ENCODE assay signal across 31 cellular contexts in genomic region chr5:6459896-6460295, GRCh38. TPM values are rescaled to one million over a fixed set of nuclear protein-coding genes. Genes with fewer than 3 reads are reported as not detected.
"Had no signal": no experiment of that assay in that cellular context is flagged by ENCODE, and none has a peak within 500 bp of the region (broad histone marks: within the 10 kb centered on the region; RNA-seq: fewer than 3 reads in every experiment).

No MANE protein-coding gene starts in this region.

- H3K4me1 ChIP-seq: gastroesophageal sphincter, lower lobe of right lung, pancreas, suprapubic skin, transverse colon, upper lobe of right lung, vagina had no signal

- H3K9me3 Mint-ChIP-seq: dendritic cell treated with granulocyte-macrophage colony-stimulating factor and Interleukin-4, amounts not matched to agents 40 ng/mL and 50 ng/mL, for 4 days; endodermal cell; natural killer cell; stimulated activated naive CD8-positive, alpha-beta T cell treated with anti-CD3 and anti-CD28 coated beads, Interleukin-15, amount 100 ng/mL, for 72 hours had no signal

- H3K27ac ChIP-seq: epithelial cell of prostate, gastroesophageal sphincter, heart right ventricle, lower lobe of right lung, pancreas, right atrium auricular region, suprapubic skin, transverse colon, upper lobe of right lung, vagina had no signal

- H3K9me3 ChIP-seq: gastroesophageal sphincter, heart right ventricle, lower lobe of right lung, pancreas, right atrium auricular region, suprapubic skin, transverse colon, upper lobe of right lung, vagina had no signal

- H3K4me3 ChIP-seq: gastroesophageal sphincter, heart right ventricle, lower lobe of right lung, pancreas, right atrium auricular region, smooth muscle cell, suprapubic skin, transverse colon, upper lobe of right lung, vagina had no signal

- H3K36me3 ChIP-seq: gastroesophageal sphincter, heart right ventricle, lower lobe of right lung, pancreas, right atrium auricular region, suprapubic skin, transverse colon, upper lobe of right lung, vagina had no signal

- H3K27ac Mint-ChIP-seq: dendritic cell treated with granulocyte-macrophage colony-stimulating factor and Interleukin-4, amounts not matched to agents 40 ng/mL and 50 ng/mL, for 4 days; endodermal cell; natural killer cell; progenitor cell of endocrine pancreas; stimulated activated naive CD8-positive, alpha-beta T cell treated with anti-CD3 and anti-CD28 coated beads, Interleukin-15, amount 100 ng/mL, for 72 hours had no signal

- H3K36me3 Mint-ChIP-seq: natural killer cell had no signal

- ATAC-seq: esophagus mucosa; gastroesophageal sphincter; heart right ventricle; left colon; left ventricle myocardium superior; lower lobe of right lung; natural killer cell; pancreas; sciatic nerve; stimulated activated naive CD8-positive, alpha-beta T cell treated with anti-CD3 and anti-CD28 coated beads, Interleukin-15, amount 100 ng/mL, for 72 hours; upper lobe of right lung had no signal

- DNase-seq: effector CD8-positive, alpha-beta T cell; endodermal cell; foreskin fibroblast; heart right ventricle; hippocampal formation; kidney glomerular epithelial cell; left colon; left ventricle myocardium superior; lower lobe of right lung; natural killer cell; occipital lobe; pancreas; stimulated activated CD4-positive, alpha-beta T cell treated with anti-CD3 and anti-CD28 coated beads, Interleukin-12 subunit alpha, Interleukin-12 subunit beta, amount 100 ng/mL, for 4 hours; stimulated activated CD4-positive, alpha-beta T cell treated with anti-CD3 and anti-CD28 coated beads, Interleukin-1b, Interleukin-23, amount 100 ng/mL, for 48 hours; stimulated activated CD4-positive, alpha-beta T cell treated with anti-CD3 and anti-CD28 coated beads, Interleukin-4, amount 100 ng/mL, for 1 hour; stimulated activated CD8-positive, alpha-beta memory T cell treated with anti-CD3 and anti-CD28 coated beads, Interleukin-4, amount 100 ng/mL, for 48 hours; stimulated activated naive CD4-positive, alpha-beta T cell; stimulated activated naive CD8-positive, alpha-beta T cell treated with anti-CD3 and anti-CD28 coated beads, Interleukin-15, amount 100 ng/mL, for 72 hours; transverse colon; upper lobe of right lung had no signal

- H3K4me1 Mint-ChIP-seq: endodermal cell; natural killer cell; stimulated activated naive CD8-positive, alpha-beta T cell treated with anti-CD3 and anti-CD28 coated beads, Interleukin-15, amount 100 ng/mL, for 72 hours had no signal

- H3K4me3 Mint-ChIP-seq: dendritic cell treated with granulocyte-macrophage colony-stimulating factor and Interleukin-4, amounts not matched to agents 40 ng/mL and 50 ng/mL, for 4 days; endodermal cell; natural killer cell; stimulated activated naive CD8-positive, alpha-beta T cell treated with anti-CD3 and anti-CD28 coated beads, Interleukin-15, amount 100 ng/mL, for 72 hours had no signal

- H3K27me3 ChIP-seq: pancreas, right atrium auricular region, transverse colon, vagina had no signal

RNA-seq across cellular contexts. Expression of gene UBE2QL1, which starts 11.2 kb away (rescaled TPM):
- total RNA-seq: esophagus mucosa, lower lobe of right lung, mononuclear cell, natural killer cell, upper lobe of right lung had no signal
